25 cellular contexts compared by ENCODE assay signal in the genomic region with DNA sequence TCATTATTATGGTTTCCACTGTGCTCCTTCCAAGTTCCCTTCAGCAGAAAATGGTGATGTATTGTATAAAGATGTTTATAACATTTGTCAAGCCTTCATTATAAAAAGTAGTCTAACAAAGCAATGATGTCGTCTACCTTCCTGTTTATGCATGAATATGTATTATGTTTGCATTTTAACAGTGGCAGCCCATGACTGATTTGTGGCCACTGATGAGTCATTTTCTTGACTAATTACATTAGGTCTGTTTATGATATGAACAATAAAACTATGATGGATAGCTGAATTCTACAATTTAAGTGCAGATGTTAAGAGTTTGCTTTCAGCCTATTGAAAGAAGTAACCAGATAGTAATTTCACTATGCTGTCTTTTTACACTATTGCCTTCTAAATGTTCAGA.
"Had no signal": no experiment of that assay in that cellular context is flagged by ENCODE, and none has a peak within 500 bp of the region (broad histone marks: within the 10 kb centered on the region; RNA-seq: fewer than 3 reads in every experiment).

No MANE protein-coding gene starts in this region.

- H3K36me3 ChIP-seq: brain microvascular endothelial cell, esophagus squamous epithelium, gastrocnemius medialis, left ventricle myocardium inferior, neural progenitor cell, prostate gland, right atrium auricular region, tibial nerve, uterus had no signal

- H3K4me3 ChIP-seq: coronary artery, esophagus squamous epithelium, gastrocnemius medialis, left ventricle myocardium inferior, neural progenitor cell, prostate gland, right atrium auricular region, tibial nerve, uterus had no signal

- H3K27ac ChIP-seq: brain microvascular endothelial cell, coronary artery, esophagus squamous epithelium, gastrocnemius medialis, left ventricle myocardium inferior, neural progenitor cell, prostate gland, right atrium auricular region, tibial nerve, uterus had no signal

- DNase-seq: activated CD4-positive, alpha-beta T cell treated with anti-CD3 and anti-CD28 coated beads, Interleukin-2, amount 10 ng/mL, durations not matched to agents 7 days and 5 days; activated CD8-positive, alpha-beta T cell treated with anti-CD3 and anti-CD28 coated beads, Interleukin-2, amount 10 ng/mL, durations not matched to agents 7 days and 5 days; activated effector memory CD4-positive, alpha-beta T cell treated with Interleukin-2 at 50 U/mL for 16 hours; activated naive CD4-positive, alpha-beta T cell treated with anti-CD3 and anti-CD28 coated beads, Interleukin-2, amount 10 ng/mL, durations not matched to agents 7 days and 5 days; activated naive CD8-positive, alpha-beta T cell treated with anti-CD3 and anti-CD28 coated beads, Interleukin-2, amount 50 U/mL, for 24 hours; activated T-cell treated with anti-CD3 and anti-CD28 coated beads, Interleukin-2, amount 50 U/mL, for 4 hours; anterior cingulate cortex; brain microvascular endothelial cell; esophagus squamous epithelium; gastrocnemius medialis; head of caudate nucleus; left ventricle myocardium inferior; naive thymus-derived CD4-positive, alpha-beta T cell; stimulated activated CD4-positive, alpha-beta T cell treated with anti-CD3 and anti-CD28 coated beads, Interleukin-2, amount 100 ng/mL, for 24 hours; stimulated activated naive CD8-positive, alpha-beta T cell treated with anti-CD3 and anti-CD28 coated beads, Interleukin-15, Interleukin-2, amounts not matched to agents 100 U/mL and 50 U/mL, for 24 hours; substantia nigra; T-helper 1 cell; T-helper 9 cell; uterus had no signal

- H3K4me1 ChIP-seq: esophagus squamous epithelium, gastrocnemius medialis, left ventricle myocardium inferior, neural progenitor cell, prostate gland, right atrium auricular region, tibial nerve, uterus had no signal

- H3K9me3 ChIP-seq: esophagus squamous epithelium, gastrocnemius medialis, left ventricle myocardium inferior, prostate gland, right atrium auricular region, tibial nerve, uterus had no signal

- ATAC-seq: activated CD4-positive, CD25-positive, alpha-beta regulatory T cell treated with anti-CD3 and anti-CD28 coated beads, Interleukin-2, amount 50 U/mL, for 24 hours; activated CD8-positive, alpha-beta T cell treated with anti-CD3 and anti-CD28 coated beads, Interleukin-2, amount 10 ng/mL, durations not matched to agents 7 days and 5 days; activated naive CD8-positive, alpha-beta T cell treated with anti-CD3 and anti-CD28 coated beads, Interleukin-2, amount 50 U/mL, for 24 hours; activated T-cell treated with anti-CD3 and anti-CD28 coated beads, Interleukin-2, amount 50 U/mL, for 4 hours; gastrocnemius medialis; naive thymus-derived CD4-positive, alpha-beta T cell; stimulated activated naive CD8-positive, alpha-beta T cell treated with anti-CD3 and anti-CD28 coated beads, Interleukin-15, Interleukin-2, amounts not matched to agents 100 U/mL and 50 U/mL, for 24 hours had no signal
